8 cellular contexts compared by ENCODE assay signal in the genomic region with DNA sequence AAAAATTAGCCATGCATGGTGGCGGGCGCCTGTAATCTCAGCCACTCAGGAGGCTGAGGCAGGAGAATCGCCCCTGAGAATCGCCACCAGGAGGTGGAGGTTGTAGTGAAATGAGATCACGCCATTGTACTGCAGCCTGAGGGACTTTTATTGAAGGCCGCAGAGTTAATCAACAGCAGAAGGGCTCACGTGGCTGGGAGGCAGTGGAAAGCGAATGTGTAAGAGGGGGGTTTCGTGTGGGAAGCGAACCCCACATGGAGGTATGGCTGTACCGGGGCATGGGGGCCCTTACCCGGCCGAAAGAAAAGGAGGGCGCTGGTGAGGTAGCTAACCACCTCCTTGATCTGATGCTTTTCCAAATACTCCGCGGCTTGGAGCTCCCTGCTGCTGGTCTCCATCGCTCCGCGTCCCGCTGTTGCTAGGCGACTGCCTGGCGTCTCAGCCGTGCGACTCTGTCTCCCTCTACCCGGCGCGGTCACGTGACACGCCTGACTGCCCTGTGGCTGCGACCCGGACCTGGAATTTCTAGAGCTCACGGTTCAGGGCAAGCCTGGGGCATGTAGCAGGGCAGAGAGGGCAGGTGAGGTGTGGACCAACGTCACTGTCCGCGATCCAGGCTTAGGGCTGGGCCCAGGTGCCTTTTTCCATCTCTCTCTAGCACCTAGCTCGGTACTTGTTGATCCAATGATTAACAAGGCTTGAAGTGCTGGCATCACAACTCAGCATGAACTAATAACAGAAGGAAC.
DNase-seq lines count a peak whose midpoint lies in the region; ATAC-seq lines count a peak whose summit lies in the region.

TSS of gene EFCAB10 (minus strand) at position 428 of the 746 bp plus-strand sequence. CDS start at position 398, 30 bp downstream.

- H3K27me3 ChIP-seq in endocrine pancreas (ENCODE audit: control insufficient read depth, insufficient read depth, low read length): no peaks in the 10 kb centered on the region

- DNase-seq in EL (peak; percentile 69), NCI-H1417 treated with DMSO at 0.1 percent for 48 hours (lab: John Stamatoyannopoulos, UW) (peak; percentile 58), medulla oblongata (ENCODE audit: extremely low spot score) (peak; percentile 78), UCSD-AML1 (lab: John Stamatoyannopoulos, UW; ENCODE audit: unreplicated experiment) (no peak)
- DNase-seq in activated CD4-positive, alpha-beta T cell treated with anti-CD3 and anti-CD28 coated beads, Interleukin-2, amount 50 U/mL, for 4 hours: peak; percentile 8 to 11
- peak; percentile 13 for DNase-seq in stimulated activated CD8-positive, alpha-beta memory T cell treated with anti-CD3 and anti-CD28 coated beads, Interleukin-15, amount 100 ng/mL, for 24 hours (ENCODE audit: low read depth)

- no peaks in the 10 kb centered on the region for H3K4me1 ChIP-seq in endocrine pancreas (ENCODE audit: control insufficient read depth, insufficient read depth, low read length)

- peak; percentile 88 for ATAC-seq in GM21825 (IDR thresholded peaks at IDR 0.05; ENCODE audit: unreplicated experiment)

- H3K9ac ChIP-seq in endocrine pancreas (ENCODE audit: control insufficient read depth, insufficient read depth, low read length): no peak within 1 kb of the TSS

- H3K9me3 ChIP-seq in endocrine pancreas (ENCODE audit: control insufficient read depth, low read length): no peaks in the 10 kb centered on the region

- no peaks in the 10 kb centered on the region for H3K36me3 ChIP-seq in endocrine pancreas (ENCODE audit: control insufficient read depth, insufficient read depth, low read length)

- peak within 1 kb of the TSS; percentile 28 for H3K4me3 ChIP-seq in endocrine pancreas (ENCODE audit: control insufficient read depth, insufficient read depth, low read length)
